ENCODE assay signal across 1 cellular context in the genomic region with DNA sequence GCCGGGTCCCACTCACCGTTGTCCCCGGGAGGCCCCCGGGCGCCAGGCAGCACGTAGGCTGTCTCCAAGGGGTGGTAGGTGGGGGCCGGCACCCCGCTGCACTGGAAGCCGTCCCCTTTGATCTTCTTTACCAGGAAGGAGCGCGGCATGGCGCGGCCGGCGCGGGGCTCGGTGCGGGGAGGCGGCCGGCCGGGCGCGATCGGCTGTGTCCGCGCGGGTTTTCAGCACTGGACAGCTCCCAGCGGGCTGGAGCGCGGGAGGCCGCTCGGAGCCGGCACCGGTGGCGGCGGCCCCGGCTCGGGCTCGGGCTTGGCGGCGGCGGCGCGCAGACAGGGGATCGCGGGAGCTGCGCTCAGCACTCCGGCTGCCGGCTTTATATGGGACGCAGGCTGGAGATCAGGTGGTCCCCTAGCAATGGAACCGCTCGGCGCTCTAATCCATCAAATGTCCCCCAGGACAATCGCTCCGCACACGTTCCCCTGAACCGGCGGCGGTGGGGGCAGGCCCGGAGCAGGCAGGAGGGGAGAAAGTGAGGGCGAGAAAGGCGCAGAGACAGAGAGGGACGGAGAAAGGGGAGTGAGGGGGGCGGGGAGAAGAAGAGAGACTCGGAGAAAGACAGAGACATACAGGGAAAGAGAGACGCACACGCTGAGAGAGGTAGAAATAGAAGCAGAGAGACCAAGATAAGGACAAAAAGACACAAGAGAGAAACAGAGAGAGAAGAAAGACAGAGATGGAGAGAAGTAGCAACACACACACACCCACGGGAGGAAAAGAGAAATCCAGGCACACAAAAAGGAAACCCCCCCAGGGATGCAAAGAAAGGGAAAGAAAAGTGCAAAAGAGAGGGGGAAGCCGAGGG.
TF ChIP-seq lines count a peak whose summit lies in the region.

A gene (minus strand): TSS at position 350 of the 862 bp plus-strand sequence. CDS start 201 bp downstream, at position 149.

TF ChIP-seq in HepG2, 621 proteins besides CTCF, POLR2A, EP300 and RAD21 (continued from another document and continues in another):
- TF ChIP-seq SMAD3 (CRISPR knock-in tag; IDR thresholded peaks at IDR 0.05), result peak; percentile 80
- no peak for TF ChIP-seq SP5 (CRISPR knock-in tag; IDR thresholded peaks at IDR 0.05; ENCODE audit: borderline replicate concordance, low read depth)
- TF ChIP-seq RCOR2 (CRISPR knock-in tag; IDR thresholded peaks at IDR 0.05), result no peak
- TF ChIP-seq NCOR1 (IDR thresholded peaks at IDR 0.05; ENCODE audit: borderline replicate concordance, low read length), result no peak
- peak; percentile 94 for TF ChIP-seq TGIF2 (CRISPR knock-in tag; IDR thresholded peaks at IDR 0.05)
- TF ChIP-seq ZSCAN21 (CRISPR knock-in tag; IDR thresholded peaks at IDR 0.05; ENCODE audit: borderline replicate concordance), result peak; percentile 99
- TF ChIP-seq, protein P1, sequence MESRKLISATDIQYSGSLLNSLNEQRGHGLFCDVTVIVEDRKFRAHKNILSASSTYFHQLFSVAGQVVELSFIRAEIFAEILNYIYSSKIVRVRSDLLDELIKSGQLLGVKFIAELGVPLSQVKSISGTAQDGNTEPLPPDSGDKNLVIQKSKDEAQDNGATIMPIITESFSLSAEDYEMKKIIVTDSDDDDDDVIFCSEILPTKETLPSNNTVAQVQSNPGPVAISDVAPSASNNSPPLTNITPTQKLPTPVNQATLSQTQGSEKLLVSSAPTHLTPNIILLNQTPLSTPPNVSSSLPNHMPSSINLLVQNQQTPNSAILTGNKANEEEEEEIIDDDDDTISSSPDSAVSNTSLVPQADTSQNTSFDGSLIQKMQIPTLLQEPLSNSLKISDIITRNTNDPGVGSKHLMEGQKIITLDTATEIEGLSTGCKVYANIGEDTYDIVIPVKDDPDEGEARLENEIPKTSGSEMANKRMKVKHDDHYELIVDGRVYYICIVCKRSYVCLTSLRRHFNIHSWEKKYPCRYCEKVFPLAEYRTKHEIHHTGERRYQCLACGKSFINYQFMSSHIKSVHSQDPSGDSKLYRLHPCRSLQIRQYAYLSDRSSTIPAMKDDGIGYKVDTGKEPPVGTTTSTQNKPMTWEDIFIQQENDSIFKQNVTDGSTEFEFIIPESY (CRISPR knock-in tag; IDR thresholded peaks at IDR 0.05), result no peak
- peak; percentile 79 for TF ChIP-seq ZNF788 (CRISPR knock-in tag; IDR thresholded peaks at IDR 0.05; ENCODE audit: borderline replicate concordance)
- peak; percentile 49; the same call in 1 of the 2 replicates for TF ChIP-seq RXRB (CRISPR knock-in tag; IDR thresholded peaks at IDR 0.05; ENCODE audit: borderline replicate concordance)
- no peak for TF ChIP-seq ZNF20 (CRISPR knock-in tag; IDR thresholded peaks at IDR 0.05)
- TF ChIP-seq, protein P2, sequence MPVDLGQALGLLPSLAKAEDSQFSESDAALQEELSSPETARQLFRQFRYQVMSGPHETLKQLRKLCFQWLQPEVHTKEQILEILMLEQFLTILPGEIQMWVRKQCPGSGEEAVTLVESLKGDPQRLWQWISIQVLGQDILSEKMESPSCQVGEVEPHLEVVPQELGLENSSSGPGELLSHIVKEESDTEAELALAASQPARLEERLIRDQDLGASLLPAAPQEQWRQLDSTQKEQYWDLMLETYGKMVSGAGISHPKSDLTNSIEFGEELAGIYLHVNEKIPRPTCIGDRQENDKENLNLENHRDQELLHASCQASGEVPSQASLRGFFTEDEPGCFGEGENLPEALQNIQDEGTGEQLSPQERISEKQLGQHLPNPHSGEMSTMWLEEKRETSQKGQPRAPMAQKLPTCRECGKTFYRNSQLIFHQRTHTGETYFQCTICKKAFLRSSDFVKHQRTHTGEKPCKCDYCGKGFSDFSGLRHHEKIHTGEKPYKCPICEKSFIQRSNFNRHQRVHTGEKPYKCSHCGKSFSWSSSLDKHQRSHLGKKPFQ (CRISPR knock-in tag; IDR thresholded peaks at IDR 0.05; ENCODE audit: insufficient replicate concordance), result peak; percentile 89
- 0 out of 2 replicates have a peak, but pooled peaks have one; percentile 39 for TF ChIP-seq ZKSCAN8 (CRISPR knock-in tag; IDR thresholded peaks at IDR 0.05; ENCODE audit: borderline replicate concordance)
- TF ChIP-seq HNRNPK (IDR thresholded peaks at IDR 0.05; ENCODE audit: low read depth, low read length, poor library complexity, severe bottlenecking), result peak; percentile 72
- TF ChIP-seq, protein P3, sequence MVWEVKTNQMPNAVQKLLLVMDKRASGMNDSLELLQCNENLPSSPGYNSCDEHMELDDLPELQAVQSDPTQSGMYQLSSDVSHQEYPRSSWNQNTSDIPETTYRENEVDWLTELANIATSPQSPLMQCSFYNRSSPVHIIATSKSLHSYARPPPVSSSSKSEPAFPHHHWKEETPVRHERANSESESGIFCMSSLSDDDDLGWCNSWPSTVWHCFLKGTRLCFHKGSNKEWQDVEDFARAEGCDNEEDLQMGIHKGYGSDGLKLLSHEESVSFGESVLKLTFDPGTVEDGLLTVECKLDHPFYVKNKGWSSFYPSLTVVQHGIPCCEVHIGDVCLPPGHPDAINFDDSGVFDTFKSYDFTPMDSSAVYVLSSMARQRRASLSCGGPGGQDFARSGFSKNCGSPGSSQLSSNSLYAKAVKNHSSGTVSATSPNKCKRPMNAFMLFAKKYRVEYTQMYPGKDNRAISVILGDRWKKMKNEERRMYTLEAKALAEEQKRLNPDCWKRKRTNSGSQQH (CRISPR knock-in tag; IDR thresholded peaks at IDR 0.05; ENCODE audit: low read depth), result peak; percentile 96
- peak; percentile 99 for TF ChIP-seq CENPT (CRISPR knock-in tag; IDR thresholded peaks at IDR 0.05; ENCODE audit: low read depth)
- TF ChIP-seq, protein P4, sequence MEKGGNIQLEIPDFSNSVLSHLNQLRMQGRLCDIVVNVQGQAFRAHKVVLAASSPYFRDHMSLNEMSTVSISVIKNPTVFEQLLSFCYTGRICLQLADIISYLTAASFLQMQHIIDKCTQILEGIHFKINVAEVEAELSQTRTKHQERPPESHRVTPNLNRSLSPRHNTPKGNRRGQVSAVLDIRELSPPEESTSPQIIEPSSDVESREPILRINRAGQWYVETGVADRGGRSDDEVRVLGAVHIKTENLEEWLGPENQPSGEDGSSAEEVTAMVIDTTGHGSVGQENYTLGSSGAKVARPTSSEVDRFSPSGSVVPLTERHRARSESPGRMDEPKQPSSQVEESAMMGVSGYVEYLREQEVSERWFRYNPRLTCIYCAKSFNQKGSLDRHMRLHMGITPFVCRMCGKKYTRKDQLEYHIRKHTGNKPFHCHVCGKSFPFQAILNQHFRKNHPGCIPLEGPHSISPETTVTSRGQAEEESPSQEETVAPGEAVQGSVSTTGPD (CRISPR knock-in tag; IDR thresholded peaks at IDR 0.05), result no peak
- peak; percentile 99 for TF ChIP-seq SAFB2 (CRISPR knock-in tag; IDR thresholded peaks at IDR 0.05; ENCODE audit: borderline replicate concordance, low read depth)
- TF ChIP-seq, protein P5, sequence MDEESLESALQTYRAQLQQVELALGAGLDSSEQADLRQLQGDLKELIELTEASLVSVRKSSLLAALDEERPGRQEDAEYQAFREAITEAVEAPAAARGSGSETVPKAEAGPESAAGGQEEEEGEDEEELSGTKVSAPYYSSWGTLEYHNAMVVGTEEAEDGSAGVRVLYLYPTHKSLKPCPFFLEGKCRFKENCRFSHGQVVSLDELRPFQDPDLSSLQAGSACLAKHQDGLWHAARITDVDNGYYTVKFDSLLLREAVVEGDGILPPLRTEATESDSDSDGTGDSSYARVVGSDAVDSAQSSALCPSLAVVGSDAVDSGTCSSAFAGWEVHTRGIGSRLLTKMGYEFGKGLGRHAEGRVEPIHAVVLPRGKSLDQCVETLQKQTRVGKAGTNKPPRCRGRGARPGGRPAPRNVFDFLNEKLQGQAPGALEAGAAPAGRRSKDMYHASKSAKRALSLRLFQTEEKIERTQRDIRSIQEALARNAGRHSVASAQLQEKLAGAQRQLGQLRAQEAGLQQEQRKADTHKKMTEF (CRISPR knock-in tag; IDR thresholded peaks at IDR 0.05), result peak; percentile 59; the same call in 1 of the 2 replicates
- TF ChIP-seq ZBTB20 (CRISPR knock-in tag; IDR thresholded peaks at IDR 0.05; ENCODE audit: borderline replicate concordance, low read depth), result 0 out of 2 replicates have a peak, but pooled peaks have one; percentile 58
- TF ChIP-seq, protein P6, sequence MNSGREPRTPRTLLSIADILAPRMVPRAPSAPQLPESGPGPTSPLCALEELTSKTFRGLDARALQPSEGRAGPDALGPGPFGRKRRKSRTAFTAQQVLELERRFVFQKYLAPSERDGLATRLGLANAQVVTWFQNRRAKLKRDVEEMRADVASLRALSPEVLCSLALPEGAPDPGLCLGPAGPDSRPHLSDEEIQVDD (CRISPR knock-in tag; IDR thresholded peaks at IDR 0.05; ENCODE audit: borderline replicate concordance), result peak; percentile 99
- TF ChIP-seq, protein P7, sequence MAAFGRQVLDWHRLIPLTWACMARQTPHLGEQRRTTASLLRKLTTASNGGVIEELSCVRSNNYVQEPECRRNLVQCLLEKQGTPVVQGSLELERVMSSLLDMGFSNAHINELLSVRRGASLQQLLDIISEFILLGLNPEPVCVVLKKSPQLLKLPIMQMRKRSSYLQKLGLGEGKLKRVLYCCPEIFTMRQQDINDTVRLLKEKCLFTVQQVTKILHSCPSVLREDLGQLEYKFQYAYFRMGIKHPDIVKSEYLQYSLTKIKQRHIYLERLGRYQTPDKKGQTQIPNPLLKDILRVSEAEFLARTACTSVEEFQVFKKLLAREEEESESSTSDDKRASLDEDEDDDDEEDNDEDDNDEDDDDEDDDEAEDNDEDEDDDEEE (CRISPR knock-in tag; IDR thresholded peaks at IDR 0.05), result peak; percentile 99
- no peak for TF ChIP-seq SNAI1 (CRISPR knock-in tag; IDR thresholded peaks at IDR 0.05; ENCODE audit: borderline replicate concordance)
- TF ChIP-seq RFX5 (IDR thresholded peaks at IDR 0.05; ENCODE audit: low read depth, low read length), result no peak; the same call in 1 of the 2 replicates
- TF ChIP-seq, protein P8, sequence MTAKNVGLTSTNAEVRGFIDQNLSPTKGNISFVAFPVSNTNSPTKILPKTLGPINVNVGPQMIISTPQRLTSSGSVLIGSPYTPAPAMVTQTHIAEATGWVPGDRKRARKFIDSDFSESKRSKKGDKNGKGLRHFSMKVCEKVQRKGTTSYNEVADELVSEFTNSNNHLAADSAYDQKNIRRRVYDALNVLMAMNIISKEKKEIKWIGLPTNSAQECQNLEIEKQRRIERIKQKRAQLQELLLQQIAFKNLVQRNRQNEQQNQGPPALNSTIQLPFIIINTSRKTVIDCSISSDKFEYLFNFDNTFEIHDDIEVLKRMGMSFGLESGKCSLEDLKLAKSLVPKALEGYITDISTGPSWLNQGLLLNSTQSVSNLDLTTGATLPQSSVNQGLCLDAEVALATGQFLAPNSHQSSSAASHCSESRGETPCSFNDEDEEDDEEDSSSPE (CRISPR knock-in tag; IDR thresholded peaks at IDR 0.05), result peak; percentile 89
- TF ChIP-seq YY1 (IDR thresholded peaks at IDR 0.05; ENCODE audit: insufficient read depth, insufficient replicate concordance, low read depth, low read length), result peak; percentile 82
- no peak for TF ChIP-seq NR2F1 (CRISPR knock-in tag; IDR thresholded peaks at IDR 0.05)
- TF ChIP-seq ATF7 (IDR thresholded peaks at IDR 0.05), result no peak
- TF ChIP-seq ATF7 (CRISPR knock-in tag; IDR thresholded peaks at IDR 0.05), result no peak
- peak; percentile 26 for TF ChIP-seq RBM39 (IDR thresholded peaks at IDR 0.05; ENCODE audit: low read depth, low read length, poor library complexity, severe bottlenecking)
- TF ChIP-seq, protein P9, sequence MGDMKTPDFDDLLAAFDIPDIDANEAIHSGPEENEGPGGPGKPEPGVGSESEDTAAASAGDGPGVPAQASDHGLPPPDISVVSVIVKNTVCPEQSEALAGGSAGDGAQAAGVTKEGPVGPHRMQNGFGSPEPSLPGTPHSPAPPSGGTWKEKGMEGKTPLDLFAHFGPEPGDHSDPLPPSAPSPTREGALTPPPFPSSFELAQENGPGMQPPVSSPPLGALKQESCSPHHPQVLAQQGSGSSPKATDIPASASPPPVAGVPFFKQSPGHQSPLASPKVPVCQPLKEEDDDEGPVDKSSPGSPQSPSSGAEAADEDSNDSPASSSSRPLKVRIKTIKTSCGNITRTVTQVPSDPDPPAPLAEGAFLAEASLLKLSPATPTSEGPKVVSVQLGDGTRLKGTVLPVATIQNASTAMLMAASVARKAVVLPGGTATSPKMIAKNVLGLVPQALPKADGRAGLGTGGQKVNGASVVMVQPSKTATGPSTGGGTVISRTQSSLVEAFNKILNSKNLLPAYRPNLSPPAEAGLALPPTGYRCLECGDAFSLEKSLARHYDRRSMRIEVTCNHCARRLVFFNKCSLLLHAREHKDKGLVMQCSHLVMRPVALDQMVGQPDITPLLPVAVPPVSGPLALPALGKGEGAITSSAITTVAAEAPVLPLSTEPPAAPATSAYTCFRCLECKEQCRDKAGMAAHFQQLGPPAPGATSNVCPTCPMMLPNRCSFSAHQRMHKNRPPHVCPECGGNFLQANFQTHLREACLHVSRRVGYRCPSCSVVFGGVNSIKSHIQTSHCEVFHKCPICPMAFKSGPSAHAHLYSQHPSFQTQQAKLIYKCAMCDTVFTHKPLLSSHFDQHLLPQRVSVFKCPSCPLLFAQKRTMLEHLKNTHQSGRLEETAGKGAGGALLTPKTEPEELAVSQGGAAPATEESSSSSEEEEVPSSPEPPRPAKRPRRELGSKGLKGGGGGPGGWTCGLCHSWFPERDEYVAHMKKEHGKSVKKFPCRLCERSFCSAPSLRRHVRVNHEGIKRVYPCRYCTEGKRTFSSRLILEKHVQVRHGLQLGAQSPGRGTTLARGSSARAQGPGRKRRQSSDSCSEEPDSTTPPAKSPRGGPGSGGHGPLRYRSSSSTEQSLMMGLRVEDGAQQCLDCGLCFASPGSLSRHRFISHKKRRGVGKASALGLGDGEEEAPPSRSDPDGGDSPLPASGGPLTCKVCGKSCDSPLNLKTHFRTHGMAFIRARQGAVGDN (CRISPR knock-in tag; IDR thresholded peaks at IDR 0.05), result peak; percentile 76
- no peak for TF ChIP-seq ZNF260 (CRISPR knock-in tag; IDR thresholded peaks at IDR 0.05; ENCODE audit: borderline replicate concordance, low read depth)
- TF ChIP-seq ZNF543 (CRISPR knock-in tag; IDR thresholded peaks at IDR 0.05), result peak; percentile 92; the same call in 1 of the 2 replicates
- TF ChIP-seq MBNL3 (CRISPR knock-in tag; conservative IDR thresholded peaks at IDR 0.05), result no peak
- TF ChIP-seq RARA (CRISPR knock-in tag; IDR thresholded peaks at IDR 0.05), result peak; percentile 79
- no peak for TF ChIP-seq TCF12 (IDR thresholded peaks at IDR 0.05)
- TF ChIP-seq TCF12 (CRISPR knock-in tag; IDR thresholded peaks at IDR 0.05), result peak; percentile 91
- TF ChIP-seq, protein P10, sequence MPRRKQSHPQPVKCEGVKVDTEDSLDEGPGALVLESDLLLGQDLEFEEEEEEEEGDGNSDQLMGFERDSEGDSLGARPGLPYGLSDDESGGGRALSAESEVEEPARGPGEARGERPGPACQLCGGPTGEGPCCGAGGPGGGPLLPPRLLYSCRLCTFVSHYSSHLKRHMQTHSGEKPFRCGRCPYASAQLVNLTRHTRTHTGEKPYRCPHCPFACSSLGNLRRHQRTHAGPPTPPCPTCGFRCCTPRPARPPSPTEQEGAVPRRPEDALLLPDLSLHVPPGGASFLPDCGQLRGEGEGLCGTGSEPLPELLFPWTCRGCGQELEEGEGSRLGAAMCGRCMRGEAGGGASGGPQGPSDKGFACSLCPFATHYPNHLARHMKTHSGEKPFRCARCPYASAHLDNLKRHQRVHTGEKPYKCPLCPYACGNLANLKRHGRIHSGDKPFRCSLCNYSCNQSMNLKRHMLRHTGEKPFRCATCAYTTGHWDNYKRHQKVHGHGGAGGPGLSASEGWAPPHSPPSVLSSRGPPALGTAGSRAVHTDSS (CRISPR knock-in tag; conservative IDR thresholded peaks at IDR 0.05), result no peak; the same call in 1 of the 2 replicates
- TF ChIP-seq GLI4 (CRISPR knock-in tag; IDR thresholded peaks at IDR 0.05; ENCODE audit: borderline replicate concordance), result peak; percentile 99
- peak; percentile 78; the same call in 1 of the 2 replicates for TF ChIP-seq TOE1 (CRISPR knock-in tag; IDR thresholded peaks at IDR 0.05)
